ENCODE assay signal across 15 cellular contexts in the genomic region with DNA sequence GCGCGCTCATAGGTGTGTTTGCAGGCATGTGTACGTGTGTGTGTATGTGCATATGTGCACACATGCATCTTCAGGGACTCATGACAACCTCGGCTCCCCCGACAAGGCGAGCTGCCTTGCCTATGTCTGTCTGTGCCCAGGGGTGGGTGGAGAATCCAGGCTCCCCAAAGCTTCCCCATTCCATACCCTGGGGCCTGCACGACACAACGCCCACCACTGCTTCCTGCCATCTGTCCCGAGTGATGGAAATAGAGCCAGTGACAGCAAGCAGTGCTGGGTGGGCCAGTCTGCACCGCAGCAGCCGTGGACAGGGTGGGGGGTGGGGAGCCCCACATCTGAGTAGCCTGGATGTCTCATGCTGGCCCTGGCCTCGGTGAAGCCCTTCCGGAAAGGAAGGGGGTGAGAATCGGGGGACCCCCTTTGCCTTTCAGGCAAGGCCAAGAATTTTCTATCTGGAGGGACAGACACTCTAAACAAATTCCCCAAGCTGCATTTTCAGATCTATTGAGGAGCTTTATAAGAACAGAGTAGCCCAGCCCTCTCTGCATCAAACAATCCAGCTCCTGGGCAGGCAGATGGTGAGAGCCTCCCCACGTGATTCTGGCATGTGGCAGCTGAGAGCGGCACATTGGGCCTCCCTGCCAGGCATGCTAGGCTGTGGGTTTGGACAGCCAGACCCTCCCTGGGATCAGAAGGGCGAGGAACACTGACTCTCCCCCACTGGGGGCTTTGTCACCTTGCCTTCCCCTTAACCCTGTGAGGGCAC. TPM values are rescaled to one million over a fixed set of nuclear protein-coding genes. Genes with fewer than 3 reads are reported as not detected.
"Had no signal": no experiment of that assay in that cellular context is flagged by ENCODE, and none has a peak within 500 bp of the region (broad histone marks: within the 10 kb centered on the region; RNA-seq: fewer than 3 reads in every experiment).

No MANE protein-coding gene starts in this region.

- H3K4me3 ChIP-seq: mucosa of descending colon, prostate gland had no signal

- H3K27ac ChIP-seq: brain microvascular endothelial cell, foreskin keratinocyte, prostate gland had no signal

- DNase-seq: activated CD4-positive, alpha-beta T cell treated with anti-CD3 and anti-CD28 coated beads, Interleukin-2, amount 10 ng/mL, durations not matched to agents 7 days and 5 days; activated CD8-positive, alpha-beta memory T cell treated with anti-CD3 and anti-CD28 coated beads, Interleukin-2, amount 50 U/mL, for 48 hours; activated gamma-delta T cell; activated T-cell treated with anti-CD3 and anti-CD28 coated beads, Interleukin-2, amount 50 U/mL, for 72 hours; amniotic stem cell; brain microvascular endothelial cell; effector memory CD4-positive, alpha-beta T cell; foreskin keratinocyte; kidney glomerular epithelial cell; left ventricle myocardium superior; mucosa of descending colon; stimulated activated naive CD8-positive, alpha-beta T cell treated with anti-CD3 and anti-CD28 coated beads, Interleukin-15, amount 100 ng/mL, for 72 hours had no signal

- H3K27me3 ChIP-seq: brain microvascular endothelial cell had no signal

- H3K9me3 ChIP-seq: mucosa of descending colon, prostate gland had no signal

- H3K4me1 ChIP-seq: foreskin keratinocyte, prostate gland had no signal

- ATAC-seq: activated T-cell treated with anti-CD3 and anti-CD28 coated beads, Interleukin-2, amount 50 U/mL, for 72 hours; foreskin keratinocyte; left ventricle myocardium superior; mucosa of descending colon; natural killer cell treated with Interleukin-12 subunit alpha and Interleukin-12 subunit beta and Interleukin-15 and Interleukin-18, amount 100 ng/mL, for 72 hours; right cardiac atrium; stimulated activated naive CD8-positive, alpha-beta T cell treated with anti-CD3 and anti-CD28 coated beads, Interleukin-15, amount 100 ng/mL, for 72 hours had no signal

- H3K36me3 ChIP-seq: brain microvascular endothelial cell, prostate gland had no signal

RNA-seq across cellular contexts. Expression of a gene that starts 4.9 kb away (rescaled TPM):
- total RNA-seq: activated CD4-positive, alpha-beta T cell treated with anti-CD3 and anti-CD28 coated beads, Interleukin-2, amount 10 ng/mL, durations not matched to agents 7 days and 5 days; activated T-cell treated with anti-CD3 and anti-CD28 coated beads, Interleukin-2, amount 50 U/mL, for 72 hours; natural killer cell treated with Interleukin-12 subunit alpha and Interleukin-12 subunit beta and Interleukin-15 and Interleukin-18, amount 100 ng/mL, for 72 hours had no signal
